ENCODE assay signal across 2 cellular contexts in the genomic region with DNA sequence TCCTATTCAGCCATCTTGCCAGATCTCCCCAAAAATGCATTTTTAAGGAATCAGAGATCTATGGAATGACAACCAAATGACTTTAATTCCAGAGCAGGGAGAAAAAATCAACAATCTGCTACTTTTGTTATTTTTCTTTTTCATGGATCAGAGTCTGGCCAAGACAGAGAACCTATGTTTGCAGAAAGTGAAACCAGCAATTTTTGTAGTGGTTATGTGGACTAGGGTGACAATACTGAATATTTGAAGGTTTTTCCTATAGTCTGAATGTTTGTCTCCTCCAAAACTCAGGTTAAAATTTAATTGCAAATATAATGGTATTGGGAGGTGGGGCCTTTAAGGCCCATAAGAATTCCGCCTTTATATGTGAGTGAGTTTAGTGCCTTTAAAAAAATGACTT.
TF ChIP-seq lines count a peak whose summit lies in the region.

No MANE protein-coding gene starts in this region.

TF ChIP-seq in GM23338, 12 proteins besides CTCF, POLR2A, EP300 and RAD21 (continues in another document):
- TF ChIP-seq EZH2 (IDR thresholded peaks at IDR 0.05; ENCODE audit: low read depth, unreplicated experiment) = no peak
- TF ChIP-seq, protein P1, sequence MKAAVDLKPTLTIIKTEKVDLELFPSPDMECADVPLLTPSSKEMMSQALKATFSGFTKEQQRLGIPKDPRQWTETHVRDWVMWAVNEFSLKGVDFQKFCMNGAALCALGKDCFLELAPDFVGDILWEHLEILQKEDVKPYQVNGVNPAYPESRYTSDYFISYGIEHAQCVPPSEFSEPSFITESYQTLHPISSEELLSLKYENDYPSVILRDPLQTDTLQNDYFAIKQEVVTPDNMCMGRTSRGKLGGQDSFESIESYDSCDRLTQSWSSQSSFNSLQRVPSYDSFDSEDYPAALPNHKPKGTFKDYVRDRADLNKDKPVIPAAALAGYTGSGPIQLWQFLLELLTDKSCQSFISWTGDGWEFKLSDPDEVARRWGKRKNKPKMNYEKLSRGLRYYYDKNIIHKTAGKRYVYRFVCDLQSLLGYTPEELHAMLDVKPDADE (IDR thresholded peaks at IDR 0.05) = no peak
- TF ChIP-seq POLR2AphosphoS5 (IDR thresholded peaks at IDR 0.05; ENCODE audit: low read depth) = no peak
- no peak for TF ChIP-seq ZNF114 (CRISPR knock-in tag; IDR thresholded peaks at IDR 0.05)
- TF ChIP-seq EZH2phosphoT487 (IDR thresholded peaks at IDR 0.05; ENCODE audit: unreplicated experiment) = no peak
- TF ChIP-seq STAT1 (IDR thresholded peaks at IDR 0.05; ENCODE audit: unreplicated experiment) = no peak
- TF ChIP-seq NANOG (IDR thresholded peaks at IDR 0.05; ENCODE audit: borderline replicate concordance) = no peak
- TF ChIP-seq, protein P2, sequence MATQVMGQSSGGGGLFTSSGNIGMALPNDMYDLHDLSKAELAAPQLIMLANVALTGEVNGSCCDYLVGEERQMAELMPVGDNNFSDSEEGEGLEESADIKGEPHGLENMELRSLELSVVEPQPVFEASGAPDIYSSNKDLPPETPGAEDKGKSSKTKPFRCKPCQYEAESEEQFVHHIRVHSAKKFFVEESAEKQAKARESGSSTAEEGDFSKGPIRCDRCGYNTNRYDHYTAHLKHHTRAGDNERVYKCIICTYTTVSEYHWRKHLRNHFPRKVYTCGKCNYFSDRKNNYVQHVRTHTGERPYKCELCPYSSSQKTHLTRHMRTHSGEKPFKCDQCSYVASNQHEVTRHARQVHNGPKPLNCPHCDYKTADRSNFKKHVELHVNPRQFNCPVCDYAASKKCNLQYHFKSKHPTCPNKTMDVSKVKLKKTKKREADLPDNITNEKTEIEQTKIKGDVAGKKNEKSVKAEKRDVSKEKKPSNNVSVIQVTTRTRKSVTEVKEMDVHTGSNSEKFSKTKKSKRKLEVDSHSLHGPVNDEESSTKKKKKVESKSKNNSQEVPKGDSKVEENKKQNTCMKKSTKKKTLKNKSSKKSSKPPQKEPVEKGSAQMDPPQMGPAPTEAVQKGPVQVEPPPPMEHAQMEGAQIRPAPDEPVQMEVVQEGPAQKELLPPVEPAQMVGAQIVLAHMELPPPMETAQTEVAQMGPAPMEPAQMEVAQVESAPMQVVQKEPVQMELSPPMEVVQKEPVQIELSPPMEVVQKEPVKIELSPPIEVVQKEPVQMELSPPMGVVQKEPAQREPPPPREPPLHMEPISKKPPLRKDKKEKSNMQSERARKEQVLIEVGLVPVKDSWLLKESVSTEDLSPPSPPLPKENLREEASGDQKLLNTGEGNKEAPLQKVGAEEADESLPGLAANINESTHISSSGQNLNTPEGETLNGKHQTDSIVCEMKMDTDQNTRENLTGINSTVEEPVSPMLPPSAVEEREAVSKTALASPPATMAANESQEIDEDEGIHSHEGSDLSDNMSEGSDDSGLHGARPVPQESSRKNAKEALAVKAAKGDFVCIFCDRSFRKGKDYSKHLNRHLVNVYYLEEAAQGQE (IDR thresholded peaks at IDR 0.05; ENCODE audit: unreplicated experiment) = no peak
- no peak for TF ChIP-seq CREB1 (CRISPR knock-in tag; IDR thresholded peaks at IDR 0.05; ENCODE audit: low read depth)
- TF ChIP-seq, protein P3, sequence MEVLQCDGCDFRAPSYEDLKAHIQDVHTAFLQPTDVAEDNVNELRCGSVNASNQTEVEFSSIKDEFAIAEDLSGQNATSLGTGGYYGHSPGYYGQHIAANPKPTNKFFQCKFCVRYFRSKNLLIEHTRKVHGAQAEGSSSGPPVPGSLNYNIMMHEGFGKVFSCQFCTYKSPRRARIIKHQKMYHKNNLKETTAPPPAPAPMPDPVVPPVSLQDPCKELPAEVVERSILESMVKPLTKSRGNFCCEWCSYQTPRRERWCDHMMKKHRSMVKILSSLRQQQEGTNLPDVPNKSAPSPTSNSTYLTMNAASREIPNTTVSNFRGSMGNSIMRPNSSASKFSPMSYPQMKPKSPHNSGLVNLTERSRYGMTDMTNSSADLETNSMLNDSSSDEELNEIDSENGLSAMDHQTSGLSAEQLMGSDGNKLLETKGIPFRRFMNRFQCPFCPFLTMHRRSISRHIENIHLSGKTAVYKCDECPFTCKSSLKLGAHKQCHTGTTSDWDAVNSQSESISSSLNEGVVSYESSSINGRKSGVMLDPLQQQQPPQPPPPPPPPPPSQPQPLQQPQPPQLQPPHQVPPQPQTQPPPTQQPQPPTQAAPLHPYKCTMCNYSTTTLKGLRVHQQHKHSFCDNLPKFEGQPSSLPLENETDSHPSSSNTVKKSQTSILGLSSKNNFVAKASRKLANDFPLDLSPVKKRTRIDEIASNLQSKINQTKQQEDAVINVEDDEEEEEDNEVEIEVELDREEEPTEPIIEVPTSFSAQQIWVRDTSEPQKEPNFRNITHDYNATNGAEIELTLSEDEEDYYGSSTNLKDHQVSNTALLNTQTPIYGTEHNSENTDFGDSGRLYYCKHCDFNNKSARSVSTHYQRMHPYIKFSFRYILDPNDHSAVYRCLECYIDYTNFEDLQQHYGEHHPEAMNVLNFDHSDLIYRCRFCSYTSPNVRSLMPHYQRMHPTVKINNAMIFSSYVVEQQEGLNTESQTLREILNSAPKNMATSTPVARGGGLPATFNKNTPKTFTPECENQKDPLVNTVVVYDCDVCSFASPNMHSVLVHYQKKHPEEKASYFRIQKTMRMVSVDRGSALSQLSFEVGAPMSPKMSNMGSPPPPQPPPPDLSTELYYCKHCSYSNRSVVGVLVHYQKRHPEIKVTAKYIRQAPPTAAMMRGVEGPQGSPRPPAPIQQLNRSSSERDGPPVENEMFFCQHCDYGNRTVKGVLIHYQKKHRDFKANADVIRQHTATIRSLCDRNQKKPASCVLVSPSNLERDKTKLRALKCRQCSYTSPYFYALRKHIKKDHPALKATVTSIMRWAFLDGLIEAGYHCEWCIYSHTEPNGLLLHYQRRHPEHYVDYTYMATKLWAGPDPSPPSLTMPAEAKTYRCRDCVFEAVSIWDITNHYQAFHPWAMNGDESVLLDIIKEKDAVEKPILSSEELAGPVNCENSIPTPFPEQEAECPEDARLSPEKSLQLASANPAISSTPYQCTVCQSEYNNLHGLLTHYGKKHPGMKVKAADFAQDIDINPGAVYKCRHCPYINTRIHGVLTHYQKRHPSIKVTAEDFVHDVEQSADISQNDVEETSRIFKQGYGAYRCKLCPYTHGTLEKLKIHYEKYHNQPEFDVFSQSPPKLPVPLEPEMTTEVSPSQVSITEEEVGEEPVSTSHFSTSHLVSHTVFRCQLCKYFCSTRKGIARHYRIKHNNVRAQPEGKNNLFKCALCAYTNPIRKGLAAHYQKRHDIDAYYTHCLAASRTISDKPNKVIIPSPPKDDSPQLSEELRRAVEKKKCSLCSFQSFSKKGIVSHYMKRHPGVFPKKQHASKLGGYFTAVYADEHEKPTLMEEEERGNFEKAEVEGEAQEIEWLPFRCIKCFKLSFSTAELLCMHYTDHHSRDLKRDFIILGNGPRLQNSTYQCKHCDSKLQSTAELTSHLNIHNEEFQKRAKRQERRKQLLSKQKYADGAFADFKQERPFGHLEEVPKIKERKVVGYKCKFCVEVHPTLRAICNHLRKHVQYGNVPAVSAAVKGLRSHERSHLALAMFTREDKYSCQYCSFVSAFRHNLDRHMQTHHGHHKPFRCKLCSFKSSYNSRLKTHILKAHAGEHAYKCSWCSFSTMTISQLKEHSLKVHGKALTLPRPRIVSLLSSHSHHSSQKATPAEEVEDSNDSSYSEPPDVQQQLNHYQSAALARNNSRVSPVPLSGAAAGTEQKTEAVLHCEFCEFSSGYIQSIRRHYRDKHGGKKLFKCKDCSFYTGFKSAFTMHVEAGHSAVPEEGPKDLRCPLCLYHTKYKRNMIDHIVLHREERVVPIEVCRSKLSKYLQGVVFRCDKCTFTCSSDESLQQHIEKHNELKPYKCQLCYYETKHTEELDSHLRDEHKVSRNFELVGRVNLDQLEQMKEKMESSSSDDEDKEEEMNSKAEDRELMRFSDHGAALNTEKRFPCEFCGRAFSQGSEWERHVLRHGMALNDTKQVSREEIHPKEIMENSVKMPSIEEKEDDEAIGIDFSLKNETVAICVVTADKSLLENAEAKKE (CRISPR knock-in tag; IDR thresholded peaks at IDR 0.05) = no peak

TF ChIP-seq in H1, 55 proteins besides CTCF, POLR2A, EP300 and RAD21:
- TF ChIP-seq SP1 (IDR thresholded peaks at IDR 0.05; ENCODE audit: low read depth, low read length) = no peak
- no peak for TF ChIP-seq SIRT6 (IDR thresholded peaks at IDR 0.05; ENCODE audit: low read length)
- no peak for TF ChIP-seq RNF2 (IDR thresholded peaks at IDR 0.05; ENCODE audit: borderline replicate concordance, low read depth, low read length, missing control alignments, poor library complexity, severe bottlenecking)
- no peak for TF ChIP-seq ASH2L (IDR thresholded peaks at IDR 0.05; ENCODE audit: low read length)
- TF ChIP-seq CBX8 (IDR thresholded peaks at IDR 0.05; ENCODE audit: borderline replicate concordance, low read depth, low read length) = no peak
- no peak for TF ChIP-seq PHF8 (conservative IDR thresholded peaks at IDR 0.05; ENCODE audit: low read depth, low read length)
- TF ChIP-seq KDM1A (IDR thresholded peaks at IDR 0.05; ENCODE audit: borderline replicate concordance, low read length) = no peak
- no peak for TF ChIP-seq YY1 (IDR thresholded peaks at IDR 0.05; ENCODE audit: low read depth, low read length)
- TF ChIP-seq CEBPB (IDR thresholded peaks at IDR 0.05; ENCODE audit: low read depth, low read length) = no peak
TF ChIP-seq in H1: peak in this region for 0.
